ENCODE assay signal across 20 cellular contexts in the genomic region with DNA sequence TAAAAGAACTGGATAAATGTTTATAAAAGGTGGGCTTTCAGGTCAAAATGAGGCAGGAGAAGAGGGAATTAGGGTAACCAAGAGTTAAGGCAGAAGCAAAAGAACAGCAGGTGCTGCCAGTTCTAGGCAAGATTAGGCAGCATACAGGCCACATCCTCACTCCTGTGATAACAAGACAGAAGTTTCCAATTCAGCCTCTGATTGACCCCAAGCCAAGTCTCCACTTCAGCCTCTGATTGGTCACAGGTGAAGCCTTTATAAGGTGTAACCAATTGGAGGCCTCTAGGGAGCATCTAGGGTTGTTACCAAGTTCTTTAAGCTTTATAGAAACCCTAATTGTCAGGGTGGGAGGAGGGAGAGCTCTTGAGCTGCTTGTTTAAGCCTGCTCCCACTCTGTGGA.
DNase-seq lines count a peak whose midpoint lies in the region; ATAC-seq lines count a peak whose summit lies in the region.
"Had no signal": no experiment of that assay in that cellular context is flagged by ENCODE, and none has a peak within 500 bp of the region (broad histone marks: within the 10 kb centered on the region; RNA-seq: fewer than 3 reads in every experiment).

No MANE protein-coding gene starts in this region.

- H3K9me2 ChIP-seq in Karpas-422 (replicated peaks; ENCODE audit: insufficient read depth, low read length), result no peaks in the 10 kb centered on the region

- no peaks in the 10 kb centered on the region for H3K36me3 ChIP-seq in Karpas-422 (ENCODE audit: insufficient read depth, low read length)

- H3K9me3 ChIP-seq in right cardiac atrium (ENCODE audit: control insufficient read depth, low read length) (peaks cover 2% of the 10 kb centered on the region), Karpas-422 (ENCODE audit: low read length) (0 out of 2 replicates have a peak, but pooled peaks cover 2% of the 10 kb centered on the region)
- H3K9me3 ChIP-seq: Caco-2 had no signal

- H4K20me1 ChIP-seq in Karpas-422 (ENCODE audit: insufficient read depth, low read depth, low read length), result no peaks in the 10 kb centered on the region
- H4K20me1 ChIP-seq: BLaER1 treated with 17β-estradiol and CSF1 and Interleukin-3, amounts not matched to agents 10 nM and 100 nM had no signal

- no peaks in the 10 kb centered on the region for H3K4me1 ChIP-seq in right cardiac atrium (ENCODE audit: control insufficient read depth, insufficient read depth, low read length)
- no peaks in the 10 kb centered on the region for H3K4me1 ChIP-seq in Karpas-422 (ENCODE audit: low read length)
- H3K4me1 ChIP-seq: A549; BLaER1 treated with 17β-estradiol and CSF1 and Interleukin-3, amounts not matched to agents 10 nM and 100 nM; Caco-2 had no signal

- no peak overlapping the region for H3K27ac ChIP-seq in right cardiac atrium (ENCODE audit: low read length)
- H3K27ac ChIP-seq in Karpas-422 (ENCODE audit: low read length), result no peak overlapping the region
- H3K27ac ChIP-seq: 22Rv1; A549; BLaER1 treated with 17β-estradiol and CSF1 and Interleukin-3, amounts not matched to agents 10 nM and 100 nM; C4-2B had no signal

- H3K27me3 ChIP-seq in right cardiac atrium (ENCODE audit: control insufficient read depth, insufficient read depth) (no peaks in the 10 kb centered on the region), Karpas-422 (ENCODE audit: low read length) (no peaks in the 10 kb centered on the region)
- H3K27me3 ChIP-seq: BLaER1 treated with 17β-estradiol and CSF1 and Interleukin-3, amounts not matched to agents 10 nM and 100 nM had no signal

- peak; percentile 64 for ATAC-seq in left ventricle myocardium superior
- ATAC-seq in right cardiac atrium, result no peak
- ATAC-seq: A549; CD8-positive, alpha-beta T cell had no signal

- H3K4me3 ChIP-seq in right cardiac atrium (ENCODE audit: low read length) (no peak overlapping the region), Karpas-422 (ENCODE audit: low read length) (no peak overlapping the region)
- H3K4me3 ChIP-seq: A549; BLaER1 treated with 17β-estradiol and CSF1 and Interleukin-3, amounts not matched to agents 10 nM and 100 nM had no signal

- H3K9ac ChIP-seq in Karpas-422 (ENCODE audit: low read length), result no peak overlapping the region
- H3K9ac ChIP-seq: BLaER1 treated with 17β-estradiol and CSF1 and Interleukin-3, amounts not matched to agents 10 nM and 100 nM had no signal

- H3K9me3 Mint-ChIP-seq in activated CD4-positive, alpha-beta T cell treated with anti-CD3 and anti-CD28 coated beads, Interleukin-2, amount 10 ng/mL, durations not matched to agents 24 days and 14 days, result peaks cover 4% of the 10 kb centered on the region

- no peaks in the 10 kb centered on the region for H3K4me1 Mint-ChIP-seq in activated CD4-positive, alpha-beta T cell treated with anti-CD3 and anti-CD28 coated beads, Interleukin-2, amount 10 ng/mL, durations not matched to agents 24 days and 14 days
- H3K4me1 Mint-ChIP-seq: B cell had no signal

- no peaks in the 10 kb centered on the region for H3K36me3 Mint-ChIP-seq in activated CD4-positive, alpha-beta T cell treated with anti-CD3 and anti-CD28 coated beads, Interleukin-2, amount 10 ng/mL, durations not matched to agents 24 days and 14 days (ENCODE audit: low read depth)
- H3K36me3 Mint-ChIP-seq: CD8-positive, alpha-beta T cell had no signal

- H3K79me2 ChIP-seq in Karpas-422 (ENCODE audit: low read length), result no peaks in the 10 kb centered on the region

- no peak overlapping the region for H2AFZ ChIP-seq in Karpas-422 (ENCODE audit: low read length)

- no peak overlapping the region for H3K4me2 ChIP-seq in Karpas-422 (ENCODE audit: low read depth, low read length, poor library complexity, severe bottlenecking)
- H3K4me2 ChIP-seq: A549; BLaER1 treated with 17β-estradiol and CSF1 and Interleukin-3, amounts not matched to agents 10 nM and 100 nM had no signal

- H3K27me3 Mint-ChIP-seq in activated CD4-positive, alpha-beta T cell treated with anti-CD3 and anti-CD28 coated beads, Interleukin-2, amount 10 ng/mL, durations not matched to agents 24 days and 14 days, result peaks cover 10% of the 10 kb centered on the region

- H3K27ac Mint-ChIP-seq in activated CD4-positive, alpha-beta T cell treated with anti-CD3 and anti-CD28 coated beads, Interleukin-2, amount 10 ng/mL, durations not matched to agents 24 days and 14 days, result no peak overlapping the region
- H3K27ac Mint-ChIP-seq: B cell; CD4-positive, alpha-beta T cell; CD8-positive, alpha-beta T cell had no signal

- DNase-seq in NCI-H1436 (lab: John Stamatoyannopoulos, UW), result peak; percentile 21
- DNase-seq in NCI-H1436 treated with DMSO at 0.1 percent for 48 hours (lab: John Stamatoyannopoulos, UW), result no peak
- DNase-seq in activated CD4-positive, alpha-beta T cell treated with anti-CD3 and anti-CD28 coated beads, Interleukin-2, amount 10 ng/mL, durations not matched to agents 24 days and 14 days, result peak; percentile 19
- no peak for DNase-seq in activated CD4-positive, alpha-beta T cell treated with anti-CD3 and anti-CD28 coated beads, Interleukin-2, amount 50 U/mL, for 1 hour
- no peak for DNase-seq in left ventricle myocardium superior
- DNase-seq in right cardiac atrium, result no peak
- peak; percentile 37 for DNase-seq in Karpas-422
- DNase-seq in NCI-H69 (lab: John Stamatoyannopoulos, UW), result no peak
- DNase-seq: AML-193; Caco-2; Calu3; CD4-positive, alpha-beta T cell; CD8-positive, alpha-beta T cell; DMS79 treated with DMSO at 0.1 percent for 48 hours; GF-D8 had no signal

- no peak overlapping the region for H3K4me3 Mint-ChIP-seq in activated CD4-positive, alpha-beta T cell treated with anti-CD3 and anti-CD28 coated beads, Interleukin-2, amount 10 ng/mL, durations not matched to agents 24 days and 14 days
- H3K4me3 Mint-ChIP-seq: B cell; CD4-positive, alpha-beta T cell; CD8-positive, alpha-beta T cell had no signal

- intact Hi-C loops in activated CD4-positive, alpha-beta T cell treated with anti-CD3 and anti-CD28 coated beads, Interleukin-2, amount 10 ng/mL, durations not matched to agents 24 days and 14 days (cut with micrococcal nuclease), result no loop called here
- intact Hi-C loops in left ventricle myocardium superior (cut with micrococcal nuclease), result no loop called here
- intact Hi-C loops in right cardiac atrium (cut with DNase I), result no loop called here

Comparison
In these comparisons a context has a peak if more than half of its experiments do, and no peak if none do; other contexts are left out.
1. DNase-seq: peak in NCI-H1436 (single experiment), activated CD4-positive, alpha-beta T cell treated with anti-CD3 and anti-CD28 coated beads, Interleukin-2, amount 10 ng/mL, durations not matched to agents 24 days and 14 days (single experiment) and Karpas-422 (single experiment); none in NCI-H1436 treated with DMSO at 0.1 percent for 48 hours (single experiment), activated CD4-positive, alpha-beta T cell treated with anti-CD3 and anti-CD28 coated beads, Interleukin-2, amount 50 U/mL, for 1 hour (single experiment), left ventricle myocardium superior (single experiment), right cardiac atrium (0 of 3) and NCI-H69 (single experiment).